11 cellular contexts compared by ENCODE assay signal in the genomic region with DNA sequence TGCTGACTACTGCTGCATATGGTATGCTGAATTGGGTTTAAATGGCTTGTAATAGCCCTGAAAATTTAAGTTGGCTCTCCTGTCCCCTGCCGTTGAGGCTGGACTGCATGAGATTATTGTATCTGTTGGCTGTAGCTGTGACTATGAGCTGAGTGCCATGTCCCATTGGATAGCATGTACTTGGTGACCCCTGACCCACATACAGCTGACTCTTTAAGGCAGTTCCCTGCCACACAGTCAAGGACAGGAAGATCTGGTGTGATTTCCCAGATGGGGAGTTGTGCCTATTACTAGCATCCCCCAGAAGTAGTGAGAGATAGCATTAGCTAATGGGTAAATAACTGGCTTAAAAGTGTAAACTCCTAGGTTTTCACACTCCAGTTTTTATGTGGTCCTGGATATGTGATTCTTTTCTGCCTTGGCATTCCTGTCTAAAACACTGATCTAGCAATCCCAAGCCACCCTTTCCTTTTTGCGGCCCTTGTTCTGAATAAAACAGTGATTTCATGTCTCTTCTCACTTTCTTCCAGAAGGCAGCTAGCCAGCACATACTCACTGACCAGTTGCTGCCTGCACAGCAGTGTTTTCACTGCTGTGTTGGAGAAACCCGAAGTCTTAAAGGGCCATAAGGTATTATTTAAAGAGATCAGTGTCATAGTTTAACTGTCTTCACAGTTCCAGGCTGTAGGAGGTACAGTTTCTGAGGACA. TPM values are rescaled to one million over a fixed set of nuclear protein-coding genes. Genes with fewer than 3 reads are reported as not detected.
DNase-seq lines count a peak whose midpoint lies in the region; ATAC-seq and TF ChIP-seq lines count a peak whose summit lies in the region.
"Had no signal": no experiment of that assay in that cellular context is flagged by ENCODE, and none has a peak within 500 bp of the region (broad histone marks: within the 10 kb centered on the region; RNA-seq: fewer than 3 reads in every experiment).

No MANE protein-coding gene starts in this region.

- no peak for TF ChIP-seq CTCF in neutrophil (IDR thresholded peaks at IDR 0.05)
- TF ChIP-seq CTCF in CD14-positive monocyte (IDR thresholded peaks at IDR 0.05) = no peak

- intact Hi-C loops in Right ventricle myocardium inferior (cut with DNase I) = no loop called here
- intact Hi-C loops in cardiac septum (cut with DNase I) = no loop called here
- intact Hi-C loops in CD14-positive monocyte (cut with micrococcal nuclease) = no loop called here

- peaks cover 23 to 35% of the 10 kb centered on the region in 2 experiments for H3K4me1 ChIP-seq in neutrophil (ENCODE audit: control insufficient read depth in 1 of 2, insufficient read depth in 1 of 2, low read depth in 1 of 2, low read length in 1 of 2)

- no peak overlapping the region for H3K27ac Mint-ChIP-seq in CD14-positive monocyte

- H3K4me1 Mint-ChIP-seq in CD14-positive monocyte = peaks cover 15% of the 10 kb centered on the region

- peaks cover 61 to 69% of the 10 kb centered on the region in 2 donors for H3K36me3 Mint-ChIP-seq in CD14-positive monocyte

- no peaks in the 10 kb centered on the region for H3K9me3 ChIP-seq in neutrophil

- no peaks in the 10 kb centered on the region for H3K27me3 Mint-ChIP-seq in CD14-positive monocyte (ENCODE audit: low read depth in 3 of 3)

- peaks cover 41% of the 10 kb centered on the region for H3K36me3 ChIP-seq in neutrophil

- no peak overlapping the region for H3K4me3 ChIP-seq in neutrophil (ENCODE audit: low read depth in 1 of 2, low read length in 1 of 2)

- peak overlapping the region; percentile 25 for H3K27ac ChIP-seq in neutrophil

- H3K9me3 Mint-ChIP-seq in CD14-positive monocyte = no peaks in the 10 kb centered on the region

- DNase-seq in Right ventricle myocardium inferior (ENCODE audit: missing footprints) (no peak), cardiac septum (ENCODE audit: low spot score) (no peak), globus pallidus (ENCODE audit: low spot score) (peak; percentile 52), CD14-positive monocyte (ENCODE audit: low spot score) (no peak)
- no peak for DNase-seq in stimulated activated CD8-positive, alpha-beta memory T cell treated with anti-CD3 and anti-CD28 coated beads, Interleukin-4, amount 100 ng/mL, for 48 hours
- no peak for DNase-seq in stimulated activated CD4-positive, alpha-beta T cell treated with anti-CD3 and anti-CD28 coated beads, Interleukin-4, amount 100 ng/mL, for 24 hours
- DNase-seq in central memory CD4-positive, alpha-beta T cell = no peak
- DNase-seq: 8988T; activated CD4-positive, alpha-beta T cell treated with anti-CD3 and anti-CD28 coated beads for 1 hour; activated gamma-delta T cell treated with Interleukin-2 at 50 U/mL for 16 hours had no signal

- peak; percentile 86 for ATAC-seq in Right ventricle myocardium inferior

- H3K27me3 ChIP-seq in neutrophil = no peaks in the 10 kb centered on the region

- no peak overlapping the region for H3K4me3 Mint-ChIP-seq in CD14-positive monocyte

RNA-seq across cellular contexts. Expression of gene LRRC4, which starts 35.9 kb away (rescaled TPM):
- total RNA-seq in Right ventricle myocardium inferior (2.4 TPM), cardiac septum (3.7 TPM)
- under 1 TPM; 0.12 to 0.91 TPM for polyA plus RNA-seq in CD14-positive monocyte
